18 cellular contexts compared by ENCODE assay signal in genomic region chr22:49107561-49107960, GRCh38.
DNase-seq lines count a peak whose midpoint lies in the region; ATAC-seq and TF ChIP-seq lines count a peak whose summit lies in the region.
"Had no signal": no experiment of that assay in that cellular context is flagged by ENCODE, and none has a peak within 500 bp of the region (broad histone marks: within the 10 kb centered on the region; RNA-seq: fewer than 3 reads in every experiment).

No MANE protein-coding gene starts in this region.

- no peak overlapping the region for H3K18ac ChIP-seq in H9 (ENCODE audit: insufficient read length, low read depth, low read length)

- no peak for TF ChIP-seq POLR2A in sigmoid colon (IDR thresholded peaks at IDR 0.05)

- no peak overlapping the region for H2BK12ac ChIP-seq in H9 (ENCODE audit: insufficient read length, low read depth, low read length)

- H3K27me3 Mint-ChIP-seq in H9 (ENCODE audit: low read depth): peaks cover 5% of the 10 kb centered on the region
- H3K27me3 Mint-ChIP-seq in neural crest cell (ENCODE audit: low read depth): peaks cover 9% of the 10 kb centered on the region
- H3K27me3 Mint-ChIP-seq in activated CD4-positive, alpha-beta T cell treated with anti-CD3 and anti-CD28 coated beads for 36 hours: peaks cover 13% of the 10 kb centered on the region

- no peaks in the 10 kb centered on the region for H4K20me1 ChIP-seq in H9 (ENCODE audit: control insufficient read depth, insufficient read depth, insufficient read length)
- H4K20me1 ChIP-seq: BLaER1 had no signal

- no peak overlapping the region for H3K9ac ChIP-seq in H9 (ENCODE audit: extremely low read depth, insufficient read length, low read length)
- H3K9ac ChIP-seq: BLaER1 had no signal

- H3K79me2 ChIP-seq in H9 (ENCODE audit: insufficient read depth, low read length): no peaks in the 10 kb centered on the region

- intact Hi-C loops in sigmoid colon (cut with DNase I): no loop called here
- intact Hi-C loops in activated CD4-positive, alpha-beta T cell treated with anti-CD3 and anti-CD28 coated beads for 36 hours (cut with DNase I, micrococcal nuclease): no loop called here

- H3K4me1 Mint-ChIP-seq in H9 (peaks cover 6% of the 10 kb centered on the region in 2 experiments; a peak in 2 of 4 replicates), neural crest cell (peaks cover 14% of the 10 kb centered on the region)
- H3K4me1 Mint-ChIP-seq in activated CD4-positive, alpha-beta T cell treated with anti-CD3 and anti-CD28 coated beads for 36 hours: no peaks in the 10 kb centered on the region
- H3K4me1 Mint-ChIP-seq: CD14-positive monocyte; CD4-positive, alpha-beta memory T cell had no signal

- H2BK120ac ChIP-seq in H9 (ENCODE audit: low read depth, low read length, poor library complexity, severe bottlenecking): no peak overlapping the region

- no peak overlapping the region for H2BK20ac ChIP-seq in H9 (ENCODE audit: low read depth, low read length, poor library complexity, severe bottlenecking)

- no peaks in the 10 kb centered on the region for H3K36me3 ChIP-seq in sigmoid colon
- H3K36me3 ChIP-seq: BLaER1, HAP-1 had no signal

- no peak overlapping the region for H3T11ph ChIP-seq in H9 (ENCODE audit: low read length)

- H3K56ac ChIP-seq in H9 (ENCODE audit: insufficient read length, low read depth, low read length): no peak overlapping the region

- no peaks in the 10 kb centered on the region for H3K23me2 ChIP-seq in H9 (ENCODE audit: insufficient read length, low read depth, low read length, poor library complexity, severe bottlenecking)

- H4K8ac ChIP-seq in H9 (replicated peaks; ENCODE audit: insufficient read length, low read depth, low read length): no peak overlapping the region

- no peak for TF ChIP-seq CTCF in H9 (conservative IDR thresholded peaks at IDR 0.05)
- TF ChIP-seq CTCF in neural crest cell (conservative IDR thresholded peaks at IDR 0.05): no peak
- no peak for TF ChIP-seq CTCF in sigmoid colon (IDR thresholded peaks at IDR 0.05)

- no peaks in the 10 kb centered on the region for H3K9me3 Mint-ChIP-seq in H9
- no peaks in the 10 kb centered on the region for H3K9me3 Mint-ChIP-seq in neural crest cell
- no peaks in the 10 kb centered on the region for H3K9me3 Mint-ChIP-seq in activated CD4-positive, alpha-beta T cell treated with anti-CD3 and anti-CD28 coated beads for 36 hours (ENCODE audit: low read depth)
- H3K9me3 Mint-ChIP-seq: CD4-positive, alpha-beta memory T cell had no signal

- POLR2A ChIA-PET in activated CD4-positive, alpha-beta T cell treated with anti-CD3 and anti-CD28 coated beads for 36 hours (lab: Charles Lee): no interaction called here

- H2AFZ ChIP-seq in H9 (ENCODE audit: low read length): no peak overlapping the region

- CTCF ChIA-PET in activated CD4-positive, alpha-beta T cell treated with anti-CD3 and anti-CD28 coated beads for 36 hours (lab: Charles Lee): no interaction called here

- H3K36me3 Mint-ChIP-seq in H9 (ENCODE audit: insufficient read depth in 1 of 3, low read depth in 3 of 3) (no peaks in the 10 kb centered on the region), neural crest cell (ENCODE audit: low read depth) (no peaks in the 10 kb centered on the region)
- H3K36me3 Mint-ChIP-seq in activated CD4-positive, alpha-beta T cell treated with anti-CD3 and anti-CD28 coated beads for 36 hours (ENCODE audit: low read depth): no peaks in the 10 kb centered on the region
- H3K36me3 Mint-ChIP-seq: CD14-positive monocyte; CD4-positive, alpha-beta memory T cell had no signal

- H4K91ac ChIP-seq in H9 (ENCODE audit: insufficient read length, low read depth, low read length): no peak overlapping the region

- H3K27me3 ChIP-seq in H9 (ENCODE audit: insufficient read depth, low read length) (no peaks in the 10 kb centered on the region), sigmoid colon (peaks cover 0 to 54% (median 0%) of the 10 kb centered on the region in 3 donors)
- H3K27me3 ChIP-seq: BLaER1 had no signal

- H2AK5ac ChIP-seq in H9 (ENCODE audit: insufficient read length, low read length): no peak overlapping the region

- H2BK5ac ChIP-seq in H9 (ENCODE audit: insufficient read length, low read length): no peak overlapping the region

- no peak for ATAC-seq in activated CD4-positive, alpha-beta T cell treated with anti-CD3 and anti-CD28 coated beads for 36 hours
- no peak for ATAC-seq in GM21423 (IDR thresholded peaks at IDR 0.05; ENCODE audit: unreplicated experiment)
- ATAC-seq: HepG2 had no signal

- peak overlapping the region; percentile 17; the same call in 1 of the 2 replicates for H3K14ac ChIP-seq in H9 (ENCODE audit: insufficient read depth, low read length)

- DNase-seq in activated effector memory CD4-positive, alpha-beta T cell treated with anti-CD3 and anti-CD28 coated beads, Interleukin-2, amount 50 U/mL, for 16 hours: peak; percentile 49
- DNase-seq in activated effector memory CD4-positive, alpha-beta T cell treated with Interleukin-2 at 50 U/mL for 16 hours: no peak
- DNase-seq in H9 (no peak), neural crest cell (ENCODE audit: low read depth, low spot score) (no peak), sigmoid colon (peak; percentile 30), NCI-H2227 treated with DMSO at 0.1 percent for 48 hours (lab: John Stamatoyannopoulos, UW) (no peak)
- DNase-seq in activated CD4-positive, alpha-beta T cell treated with anti-CD3 and anti-CD28 coated beads for 36 hours: no peak
- DNase-seq: 8988T; CD4-positive, alpha-beta memory T cell; DMS153; DMS79; GDM1; GOT3 had no signal

- H3K4me2 ChIP-seq in H9 (ENCODE audit: insufficient read depth, insufficient read length, low read length): no peak overlapping the region
- H3K4me2 ChIP-seq: BLaER1 had no signal

- TF ChIP-seq EP300 in sigmoid colon (IDR thresholded peaks at IDR 0.05): no peak

- H3K4me3 Mint-ChIP-seq in H9 (no peak overlapping the region; a peak in 1 of 5 replicates), neural crest cell (no peak overlapping the region)
- H3K4me3 Mint-ChIP-seq in activated CD4-positive, alpha-beta T cell treated with anti-CD3 and anti-CD28 coated beads for 36 hours: no peak overlapping the region
- H3K4me3 Mint-ChIP-seq: CD14-positive monocyte; CD4-positive, alpha-beta memory T cell had no signal

- no peak overlapping the region for H3K23ac ChIP-seq in H9 (ENCODE audit: insufficient read length, low read depth, low read length)

- H3K9me3 ChIP-seq in H9 (ENCODE audit: control insufficient read depth, low read depth, low read length) (no peaks in the 10 kb centered on the region), sigmoid colon (no peaks in the 10 kb centered on the region)
- H3K9me3 ChIP-seq: BLaER1, HAP-1 had no signal

- no peak overlapping the region for H3K4me3 ChIP-seq in sigmoid colon
- H3K4me3 ChIP-seq: BLaER1, HAP-1 had no signal

- H3K4me1 ChIP-seq in H9 (ENCODE audit: insufficient read depth, low read length) (no peaks in the 10 kb centered on the region), sigmoid colon (no peaks in the 10 kb centered on the region)
- H3K4me1 ChIP-seq: HAP-1 had no signal

- no CpG with 5 or more reads among the region's 8 CpGs for WGBS in H9 (ENCODE audit: extremely low coverage, insufficient read length, low lambda C conversion rate)
- WGBS in sigmoid colon, 2 donors: 62 to 77% methylated on average over 8 of the region's 8 CpGs

- no peak overlapping the region for H4K5ac ChIP-seq in H9 (ENCODE audit: insufficient read length, low read depth, low read length)

- no peak overlapping the region for H3K4ac ChIP-seq in H9 (ENCODE audit: low read depth, low read length)

- no peaks in the 10 kb centered on the region for H3K79me1 ChIP-seq in H9 (ENCODE audit: insufficient read depth, low read depth, low read length, poor library complexity, severe bottlenecking)

- H3K27ac Mint-ChIP-seq in H9 (no peak overlapping the region), neural crest cell (ENCODE audit: unreplicated experiment) (peak overlapping the region; percentile 75)
- H3K27ac Mint-ChIP-seq in activated CD4-positive, alpha-beta T cell treated with anti-CD3 and anti-CD28 coated beads for 36 hours: no peak overlapping the region

- no peak overlapping the region for H2BK15ac ChIP-seq in H9 (ENCODE audit: low read depth, low read length)

- no peak overlapping the region for H3K27ac ChIP-seq in H9 (ENCODE audit: insufficient read length, low read depth, low read length)
- no peak overlapping the region for H3K27ac ChIP-seq in sigmoid colon
- H3K27ac ChIP-seq: BLaER1 had no signal

Comparison
In these comparisons a context has a peak if more than half of its experiments do, and no peak if none do; other contexts are left out.
1. DNase-seq: peak in activated effector memory CD4-positive, alpha-beta T cell treated with anti-CD3 and anti-CD28 coated beads, Interleukin-2, amount 50 U/mL, for 16 hours (single experiment) and sigmoid colon (single experiment); none in activated effector memory CD4-positive, alpha-beta T cell treated with Interleukin-2 at 50 U/mL for 16 hours (single experiment), H9 (single experiment), neural crest cell (single experiment), NCI-H2227 treated with DMSO at 0.1 percent for 48 hours (single experiment) and activated CD4-positive, alpha-beta T cell treated with anti-CD3 and anti-CD28 coated beads for 36 hours (single experiment).